In the genomic region with DNA sequence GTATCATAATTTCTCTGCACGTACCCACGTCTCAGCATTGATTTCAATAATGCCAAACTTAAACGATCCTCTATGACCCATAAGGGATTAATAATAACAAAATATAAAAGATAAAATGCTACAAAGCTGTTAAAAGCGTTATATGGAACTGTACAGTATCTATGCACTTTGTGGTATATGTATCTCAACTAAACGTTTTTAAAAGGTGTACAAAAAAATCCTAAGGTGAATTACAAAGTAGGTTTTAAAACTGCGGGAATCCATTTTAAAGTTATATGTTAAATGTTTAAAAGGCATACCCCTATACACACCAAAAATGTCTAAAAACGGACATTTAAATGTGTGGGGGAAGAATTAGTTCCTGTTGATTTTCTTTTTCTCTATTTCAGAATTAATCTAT, we compare ENCODE assay signal across 1 cellular context.
TF ChIP-seq lines count a peak whose summit lies in the region.

No MANE protein-coding gene starts in this region.

TF ChIP-seq in HepG2, 621 proteins besides CTCF, POLR2A, EP300 and RAD21:
- no peak for TF ChIP-seq ZNF543 (CRISPR knock-in tag; IDR thresholded peaks at IDR 0.05)
- TF ChIP-seq, protein P1, sequence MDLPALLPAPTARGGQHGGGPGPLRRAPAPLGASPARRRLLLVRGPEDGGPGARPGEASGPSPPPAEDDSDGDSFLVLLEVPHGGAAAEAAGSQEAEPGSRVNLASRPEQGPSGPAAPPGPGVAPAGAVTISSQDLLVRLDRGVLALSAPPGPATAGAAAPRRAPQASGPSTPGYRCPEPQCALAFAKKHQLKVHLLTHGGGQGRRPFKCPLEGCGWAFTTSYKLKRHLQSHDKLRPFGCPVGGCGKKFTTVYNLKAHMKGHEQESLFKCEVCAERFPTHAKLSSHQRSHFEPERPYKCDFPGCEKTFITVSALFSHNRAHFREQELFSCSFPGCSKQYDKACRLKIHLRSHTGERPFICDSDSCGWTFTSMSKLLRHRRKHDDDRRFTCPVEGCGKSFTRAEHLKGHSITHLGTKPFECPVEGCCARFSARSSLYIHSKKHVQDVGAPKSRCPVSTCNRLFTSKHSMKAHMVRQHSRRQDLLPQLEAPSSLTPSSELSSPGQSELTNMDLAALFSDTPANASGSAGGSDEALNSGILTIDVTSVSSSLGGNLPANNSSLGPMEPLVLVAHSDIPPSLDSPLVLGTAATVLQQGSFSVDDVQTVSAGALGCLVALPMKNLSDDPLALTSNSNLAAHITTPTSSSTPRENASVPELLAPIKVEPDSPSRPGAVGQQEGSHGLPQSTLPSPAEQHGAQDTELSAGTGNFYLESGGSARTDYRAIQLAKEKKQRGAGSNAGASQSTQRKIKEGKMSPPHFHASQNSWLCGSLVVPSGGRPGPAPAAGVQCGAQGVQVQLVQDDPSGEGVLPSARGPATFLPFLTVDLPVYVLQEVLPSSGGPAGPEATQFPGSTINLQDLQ (CRISPR knock-in tag; IDR thresholded peaks at IDR 0.05), result no peak
- TF ChIP-seq NPAS2 (CRISPR knock-in tag; IDR thresholded peaks at IDR 0.05; ENCODE audit: borderline replicate concordance), result no peak
- TF ChIP-seq, protein P2, sequence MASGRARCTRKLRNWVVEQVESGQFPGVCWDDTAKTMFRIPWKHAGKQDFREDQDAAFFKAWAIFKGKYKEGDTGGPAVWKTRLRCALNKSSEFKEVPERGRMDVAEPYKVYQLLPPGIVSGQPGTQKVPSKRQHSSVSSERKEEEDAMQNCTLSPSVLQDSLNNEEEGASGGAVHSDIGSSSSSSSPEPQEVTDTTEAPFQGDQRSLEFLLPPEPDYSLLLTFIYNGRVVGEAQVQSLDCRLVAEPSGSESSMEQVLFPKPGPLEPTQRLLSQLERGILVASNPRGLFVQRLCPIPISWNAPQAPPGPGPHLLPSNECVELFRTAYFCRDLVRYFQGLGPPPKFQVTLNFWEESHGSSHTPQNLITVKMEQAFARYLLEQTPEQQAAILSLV (CRISPR knock-in tag; IDR thresholded peaks at IDR 0.05; ENCODE audit: borderline replicate concordance), result no peak
- TF ChIP-seq, protein P3, sequence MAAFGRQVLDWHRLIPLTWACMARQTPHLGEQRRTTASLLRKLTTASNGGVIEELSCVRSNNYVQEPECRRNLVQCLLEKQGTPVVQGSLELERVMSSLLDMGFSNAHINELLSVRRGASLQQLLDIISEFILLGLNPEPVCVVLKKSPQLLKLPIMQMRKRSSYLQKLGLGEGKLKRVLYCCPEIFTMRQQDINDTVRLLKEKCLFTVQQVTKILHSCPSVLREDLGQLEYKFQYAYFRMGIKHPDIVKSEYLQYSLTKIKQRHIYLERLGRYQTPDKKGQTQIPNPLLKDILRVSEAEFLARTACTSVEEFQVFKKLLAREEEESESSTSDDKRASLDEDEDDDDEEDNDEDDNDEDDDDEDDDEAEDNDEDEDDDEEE (CRISPR knock-in tag; IDR thresholded peaks at IDR 0.05), result no peak
- TF ChIP-seq POLR2G (IDR thresholded peaks at IDR 0.05; ENCODE audit: low read depth, low read length), result no peak
- no peak for TF ChIP-seq ARNT2 (CRISPR knock-in tag; IDR thresholded peaks at IDR 0.05; ENCODE audit: low read depth)
- TF ChIP-seq, protein P4, sequence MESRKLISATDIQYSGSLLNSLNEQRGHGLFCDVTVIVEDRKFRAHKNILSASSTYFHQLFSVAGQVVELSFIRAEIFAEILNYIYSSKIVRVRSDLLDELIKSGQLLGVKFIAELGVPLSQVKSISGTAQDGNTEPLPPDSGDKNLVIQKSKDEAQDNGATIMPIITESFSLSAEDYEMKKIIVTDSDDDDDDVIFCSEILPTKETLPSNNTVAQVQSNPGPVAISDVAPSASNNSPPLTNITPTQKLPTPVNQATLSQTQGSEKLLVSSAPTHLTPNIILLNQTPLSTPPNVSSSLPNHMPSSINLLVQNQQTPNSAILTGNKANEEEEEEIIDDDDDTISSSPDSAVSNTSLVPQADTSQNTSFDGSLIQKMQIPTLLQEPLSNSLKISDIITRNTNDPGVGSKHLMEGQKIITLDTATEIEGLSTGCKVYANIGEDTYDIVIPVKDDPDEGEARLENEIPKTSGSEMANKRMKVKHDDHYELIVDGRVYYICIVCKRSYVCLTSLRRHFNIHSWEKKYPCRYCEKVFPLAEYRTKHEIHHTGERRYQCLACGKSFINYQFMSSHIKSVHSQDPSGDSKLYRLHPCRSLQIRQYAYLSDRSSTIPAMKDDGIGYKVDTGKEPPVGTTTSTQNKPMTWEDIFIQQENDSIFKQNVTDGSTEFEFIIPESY (CRISPR knock-in tag; IDR thresholded peaks at IDR 0.05), result no peak
- no peak for TF ChIP-seq ZNF816 (CRISPR knock-in tag; IDR thresholded peaks at IDR 0.05; ENCODE audit: borderline replicate concordance)
- TF ChIP-seq ZNF562 (CRISPR knock-in tag; IDR thresholded peaks at IDR 0.05; ENCODE audit: borderline replicate concordance), result no peak
- TF ChIP-seq, protein P5, sequence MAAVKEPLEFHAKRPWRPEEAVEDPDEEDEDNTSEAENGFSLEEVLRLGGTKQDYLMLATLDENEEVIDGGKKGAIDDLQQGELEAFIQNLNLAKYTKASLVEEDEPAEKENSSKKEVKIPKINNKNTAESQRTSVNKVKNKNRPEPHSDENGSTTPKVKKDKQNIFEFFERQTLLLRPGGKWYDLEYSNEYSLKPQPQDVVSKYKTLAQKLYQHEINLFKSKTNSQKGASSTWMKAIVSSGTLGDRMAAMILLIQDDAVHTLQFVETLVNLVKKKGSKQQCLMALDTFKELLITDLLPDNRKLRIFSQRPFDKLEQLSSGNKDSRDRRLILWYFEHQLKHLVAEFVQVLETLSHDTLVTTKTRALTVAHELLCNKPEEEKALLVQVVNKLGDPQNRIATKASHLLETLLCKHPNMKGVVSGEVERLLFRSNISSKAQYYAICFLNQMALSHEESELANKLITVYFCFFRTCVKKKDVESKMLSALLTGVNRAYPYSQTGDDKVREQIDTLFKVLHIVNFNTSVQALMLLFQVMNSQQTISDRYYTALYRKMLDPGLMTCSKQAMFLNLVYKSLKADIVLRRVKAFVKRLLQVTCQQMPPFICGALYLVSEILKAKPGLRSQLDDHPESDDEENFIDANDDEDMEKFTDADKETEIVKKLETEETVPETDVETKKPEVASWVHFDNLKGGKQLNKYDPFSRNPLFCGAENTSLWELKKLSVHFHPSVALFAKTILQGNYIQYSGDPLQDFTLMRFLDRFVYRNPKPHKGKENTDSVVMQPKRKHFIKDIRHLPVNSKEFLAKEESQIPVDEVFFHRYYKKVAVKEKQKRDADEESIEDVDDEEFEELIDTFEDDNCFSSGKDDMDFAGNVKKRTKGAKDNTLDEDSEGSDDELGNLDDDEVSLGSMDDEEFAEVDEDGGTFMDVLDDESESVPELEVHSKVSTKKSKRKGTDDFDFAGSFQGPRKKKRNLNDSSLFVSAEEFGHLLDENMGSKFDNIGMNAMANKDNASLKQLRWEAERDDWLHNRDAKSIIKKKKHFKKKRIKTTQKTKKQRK (IDR thresholded peaks at IDR 0.05; ENCODE audit: low read length), result no peak
- no peak for TF ChIP-seq SNRNP70 (IDR thresholded peaks at IDR 0.05; ENCODE audit: low read depth, low read length)
- TF ChIP-seq ESRRA (CRISPR knock-in tag; IDR thresholded peaks at IDR 0.05; ENCODE audit: low read depth), result no peak
- no peak for TF ChIP-seq ZMYM2 (CRISPR knock-in tag; IDR thresholded peaks at IDR 0.05)
- TF ChIP-seq, protein P6, sequence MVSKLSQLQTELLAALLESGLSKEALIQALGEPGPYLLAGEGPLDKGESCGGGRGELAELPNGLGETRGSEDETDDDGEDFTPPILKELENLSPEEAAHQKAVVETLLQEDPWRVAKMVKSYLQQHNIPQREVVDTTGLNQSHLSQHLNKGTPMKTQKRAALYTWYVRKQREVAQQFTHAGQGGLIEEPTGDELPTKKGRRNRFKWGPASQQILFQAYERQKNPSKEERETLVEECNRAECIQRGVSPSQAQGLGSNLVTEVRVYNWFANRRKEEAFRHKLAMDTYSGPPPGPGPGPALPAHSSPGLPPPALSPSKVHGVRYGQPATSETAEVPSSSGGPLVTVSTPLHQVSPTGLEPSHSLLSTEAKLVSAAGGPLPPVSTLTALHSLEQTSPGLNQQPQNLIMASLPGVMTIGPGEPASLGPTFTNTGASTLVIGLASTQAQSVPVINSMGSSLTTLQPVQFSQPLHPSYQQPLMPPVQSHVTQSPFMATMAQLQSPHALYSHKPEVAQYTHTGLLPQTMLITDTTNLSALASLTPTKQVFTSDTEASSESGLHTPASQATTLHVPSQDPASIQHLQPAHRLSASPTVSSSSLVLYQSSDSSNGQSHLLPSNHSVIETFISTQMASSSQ (IDR thresholded peaks at IDR 0.05; ENCODE audit: low read depth), result no peak
- TF ChIP-seq, protein P6 (CRISPR knock-in tag; IDR thresholded peaks at IDR 0.05; ENCODE audit: borderline replicate concordance), result no peak
- TF ChIP-seq IRX3 (CRISPR knock-in tag; IDR thresholded peaks at IDR 0.05; ENCODE audit: borderline replicate concordance, low read depth), result no peak
- no peak for TF ChIP-seq MBNL3 (CRISPR knock-in tag; conservative IDR thresholded peaks at IDR 0.05)
- TF ChIP-seq, protein P7, sequence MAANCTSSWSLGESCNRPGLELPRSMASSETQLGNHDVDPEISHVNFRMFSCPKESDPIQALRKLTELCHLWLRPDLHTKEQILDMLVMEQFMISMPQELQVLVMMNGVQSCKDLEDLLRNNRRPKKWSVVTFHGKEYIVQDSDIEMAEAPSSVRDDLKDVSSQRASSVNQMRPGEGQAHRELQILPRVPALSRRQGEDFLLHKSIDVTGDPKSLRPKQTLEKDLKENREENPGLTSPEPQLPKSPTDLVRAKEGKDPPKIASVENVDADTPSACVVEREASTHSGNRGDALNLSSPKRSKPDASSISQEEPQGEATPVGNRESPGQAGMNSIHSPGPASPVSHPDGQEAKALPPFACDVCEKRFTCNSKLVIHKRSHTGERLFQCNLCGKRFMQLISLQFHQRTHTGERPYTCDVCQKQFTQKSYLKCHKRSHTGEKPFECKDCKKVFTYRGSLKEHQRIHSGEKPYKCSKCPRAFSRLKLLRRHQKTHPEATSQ (CRISPR knock-in tag; IDR thresholded peaks at IDR 0.05; ENCODE audit: borderline replicate concordance), result no peak
- no peak for TF ChIP-seq MAFK (conservative IDR thresholded peaks at IDR 0.05 in 1 of 2, IDR thresholded peaks at IDR 0.05 in 1 of 2; ENCODE audit: low read length in 2 of 2)
- TF ChIP-seq, protein P8, sequence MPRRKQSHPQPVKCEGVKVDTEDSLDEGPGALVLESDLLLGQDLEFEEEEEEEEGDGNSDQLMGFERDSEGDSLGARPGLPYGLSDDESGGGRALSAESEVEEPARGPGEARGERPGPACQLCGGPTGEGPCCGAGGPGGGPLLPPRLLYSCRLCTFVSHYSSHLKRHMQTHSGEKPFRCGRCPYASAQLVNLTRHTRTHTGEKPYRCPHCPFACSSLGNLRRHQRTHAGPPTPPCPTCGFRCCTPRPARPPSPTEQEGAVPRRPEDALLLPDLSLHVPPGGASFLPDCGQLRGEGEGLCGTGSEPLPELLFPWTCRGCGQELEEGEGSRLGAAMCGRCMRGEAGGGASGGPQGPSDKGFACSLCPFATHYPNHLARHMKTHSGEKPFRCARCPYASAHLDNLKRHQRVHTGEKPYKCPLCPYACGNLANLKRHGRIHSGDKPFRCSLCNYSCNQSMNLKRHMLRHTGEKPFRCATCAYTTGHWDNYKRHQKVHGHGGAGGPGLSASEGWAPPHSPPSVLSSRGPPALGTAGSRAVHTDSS (CRISPR knock-in tag; conservative IDR thresholded peaks at IDR 0.05), result no peak
TF ChIP-seq in HepG2: peak in this region for 0.
